28 cellular contexts compared by ENCODE assay signal in genomic region chr3:186176382-186176990, GRCh38.
"Had no signal": no experiment of that assay in that cellular context is flagged by ENCODE, and none has a peak within 500 bp of the region (broad histone marks: within the 10 kb centered on the region; RNA-seq: fewer than 3 reads in every experiment).

No MANE protein-coding gene starts in this region.

- FAIRE-seq: endothelial cell of umbilical vein, small intestine had no signal

- H3K36me3 Mint-ChIP-seq: activated naive CD8-positive, alpha-beta T cell; brain; stimulated activated effector memory CD8-positive, alpha-beta T cell treated with anti-CD3 and anti-CD28 coated beads, Interleukin-12 subunit alpha, Interleukin-12 subunit beta, amount 100 ng/mL, for 72 hours had no signal

- H3K4me1 ChIP-seq: colonic mucosa, foreskin keratinocyte, left lung, right lobe of liver, upper lobe of left lung, vagina had no signal

- H3K27ac Mint-ChIP-seq: activated naive CD8-positive, alpha-beta T cell; activated T-cell treated with anti-CD3 and anti-CD28 coated beads, Interleukin-2, amount 50 U/mL, for 72 hours; brain; nephron progenitor cell; stimulated activated effector memory CD8-positive, alpha-beta T cell treated with anti-CD3 and anti-CD28 coated beads, Interleukin-12 subunit alpha, Interleukin-12 subunit beta, amount 100 ng/mL, for 72 hours; stimulated activated naive CD8-positive, alpha-beta T cell treated with anti-CD3 and anti-CD28 coated beads, Interleukin-15, amount 100 ng/mL, for 72 hours had no signal

- DNase-seq: activated CD4-positive, alpha-beta T cell treated with anti-CD3 and anti-CD28 coated beads for 4 hours; activated CD4-positive, alpha-beta T cell treated with anti-CD3 and anti-CD28 coated beads, Interleukin-2, amount 50 U/mL, for 4 hours; activated effector memory CD4-positive, alpha-beta T cell treated with Interleukin-2 at 50 U/mL for 16 hours; activated naive CD4-positive, alpha-beta T cell treated with Interleukin-2 at 50 U/mL for 16 hours; activated T-cell treated with anti-CD3 and anti-CD28 coated beads for 4 hours; activated T-cell treated with anti-CD3 and anti-CD28 coated beads, Interleukin-2, amount 50 U/mL, for 72 hours; anterior cingulate cortex; cerebellar nuclear complex; colonic mucosa; effector memory CD4-positive, alpha-beta T cell; foreskin keratinocyte; heart right ventricle; kidney glomerular epithelial cell; left lung; nephron progenitor cell; right lobe of liver; small intestine; stimulated activated CD4-positive, alpha-beta T cell treated with anti-CD3 and anti-CD28 coated beads, Interleukin-4, amount 100 ng/mL, for 24 hours; stimulated activated naive CD8-positive, alpha-beta T cell treated with anti-CD3 and anti-CD28 coated beads, Interleukin-15, amount 100 ng/mL, for 72 hours; substantia nigra; upper lobe of left lung had no signal

- H3K4me3 ChIP-seq: cardiac muscle cell, colonic mucosa, heart right ventricle, left lung, right lobe of liver, upper lobe of left lung, vagina had no signal

- H3K27ac ChIP-seq: cardiac muscle cell, colonic mucosa, foreskin keratinocyte, heart right ventricle, left lung, right lobe of liver, upper lobe of left lung, vagina, VCaP had no signal

- ATAC-seq: activated T-cell treated with anti-CD3 and anti-CD28 coated beads, Interleukin-2, amount 50 U/mL, for 72 hours; foreskin keratinocyte; left lung; stimulated activated effector memory CD8-positive, alpha-beta T cell treated with anti-CD3 and anti-CD28 coated beads, Interleukin-12 subunit alpha, Interleukin-12 subunit beta, amount 100 ng/mL, for 72 hours; stimulated activated naive CD8-positive, alpha-beta T cell treated with anti-CD3 and anti-CD28 coated beads, Interleukin-15, amount 100 ng/mL, for 72 hours had no signal

- H3K9me3 Mint-ChIP-seq: activated T-cell treated with anti-CD3 and anti-CD28 coated beads, Interleukin-2, amount 50 U/mL, for 72 hours; brain; nephron progenitor cell; stimulated activated effector memory CD8-positive, alpha-beta T cell treated with anti-CD3 and anti-CD28 coated beads, Interleukin-12 subunit alpha, Interleukin-12 subunit beta, amount 100 ng/mL, for 72 hours; stimulated activated naive CD8-positive, alpha-beta T cell treated with anti-CD3 and anti-CD28 coated beads, Interleukin-15, amount 100 ng/mL, for 72 hours had no signal

- H3K27me3 Mint-ChIP-seq: activated naive CD8-positive, alpha-beta T cell; stimulated activated naive CD8-positive, alpha-beta T cell treated with anti-CD3 and anti-CD28 coated beads, Interleukin-15, amount 100 ng/mL, for 72 hours had no signal

- H3K27me3 ChIP-seq: cardiac muscle cell, colonic mucosa, heart right ventricle, left lung, right lobe of liver, upper lobe of left lung, vagina had no signal

- H3K4me1 Mint-ChIP-seq: stimulated activated naive CD8-positive, alpha-beta T cell treated with anti-CD3 and anti-CD28 coated beads, Interleukin-15, amount 100 ng/mL, for 72 hours had no signal

- H3K4me3 Mint-ChIP-seq: activated naive CD8-positive, alpha-beta T cell; activated T-cell treated with anti-CD3 and anti-CD28 coated beads, Interleukin-2, amount 50 U/mL, for 72 hours; brain; nephron progenitor cell; stimulated activated effector memory CD8-positive, alpha-beta T cell treated with anti-CD3 and anti-CD28 coated beads, Interleukin-12 subunit alpha, Interleukin-12 subunit beta, amount 100 ng/mL, for 72 hours; stimulated activated naive CD8-positive, alpha-beta T cell treated with anti-CD3 and anti-CD28 coated beads, Interleukin-15, amount 100 ng/mL, for 72 hours had no signal

- H3K36me3 ChIP-seq: cardiac muscle cell, colonic mucosa, right lobe of liver, upper lobe of left lung, vagina had no signal

- H3K9me3 ChIP-seq: colonic mucosa, heart right ventricle, left lung, right lobe of liver, upper lobe of left lung, vagina had no signal
